ENCODE assay signal across 2 cellular contexts in the genomic region with DNA sequence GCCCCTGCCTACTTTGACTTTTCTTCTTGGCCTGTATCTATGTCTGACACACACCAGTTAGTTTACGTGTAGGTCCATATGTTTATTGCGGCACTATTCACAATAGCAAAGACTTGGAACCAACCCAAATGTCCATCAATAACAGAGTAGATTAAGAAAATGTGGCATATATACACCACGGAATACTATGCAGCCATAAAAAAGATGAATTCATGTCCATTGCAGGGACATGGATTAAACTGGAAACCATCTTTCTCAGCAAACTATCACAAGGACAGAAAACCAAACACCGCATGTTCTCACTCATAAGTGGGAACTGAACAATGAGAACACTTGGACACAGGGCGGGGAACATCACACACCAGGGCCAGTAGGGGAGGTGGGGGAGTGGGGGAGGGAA.
TF ChIP-seq lines count a peak whose summit lies in the region.

No MANE protein-coding gene starts in this region.

TF ChIP-seq in HEK293, 187 proteins besides CTCF, POLR2A, EP300 and RAD21:
- peak; percentile 94 for TF ChIP-seq ZNF146 (tag by site-specific recombination; IDR thresholded peaks at IDR 0.05)

TF ChIP-seq in K562, 482 proteins besides CTCF, POLR2A, EP300 and RAD21:
- TF ChIP-seq ZNF146 (CRISPR knock-in tag; IDR thresholded peaks at IDR 0.05; ENCODE audit: unreplicated experiment), result peak; percentile 47
TF ChIP-seq in K562: peak in this region for 1; not testable (repeated sequence) for 481.
